ENCODE assay signal across 1 cellular context in the genomic region with DNA sequence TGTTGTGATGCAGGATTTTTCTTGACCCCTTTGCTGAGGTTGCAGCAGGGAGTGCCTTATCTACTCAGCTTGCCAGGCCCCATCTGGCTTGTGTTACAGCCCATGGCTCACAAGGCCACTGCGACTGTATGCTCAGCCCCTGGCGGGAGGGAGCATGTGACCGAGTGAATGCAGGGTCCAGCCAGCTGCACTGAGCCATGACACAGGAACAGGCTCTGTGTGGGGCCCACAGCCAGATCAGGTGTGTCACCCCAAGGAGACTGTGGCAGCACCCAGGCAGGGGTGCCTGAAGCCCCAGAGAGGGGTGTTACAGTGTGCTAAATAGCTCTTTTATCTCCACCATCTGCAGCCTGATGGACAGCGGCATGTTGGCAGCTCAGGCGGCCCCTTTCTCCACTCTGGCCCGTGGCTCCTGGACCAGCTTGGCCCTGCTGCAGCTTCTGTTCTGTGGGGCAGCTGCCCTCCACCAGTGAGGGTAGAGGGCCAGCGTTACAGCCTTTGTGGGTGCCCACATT.
TF ChIP-seq lines count a peak whose summit lies in the region.

No MANE protein-coding gene starts in this region.

TF ChIP-seq in HepG2, 621 proteins besides CTCF, POLR2A, EP300 and RAD21 (continued from another document and continues in another):
- TF ChIP-seq, protein P1, sequence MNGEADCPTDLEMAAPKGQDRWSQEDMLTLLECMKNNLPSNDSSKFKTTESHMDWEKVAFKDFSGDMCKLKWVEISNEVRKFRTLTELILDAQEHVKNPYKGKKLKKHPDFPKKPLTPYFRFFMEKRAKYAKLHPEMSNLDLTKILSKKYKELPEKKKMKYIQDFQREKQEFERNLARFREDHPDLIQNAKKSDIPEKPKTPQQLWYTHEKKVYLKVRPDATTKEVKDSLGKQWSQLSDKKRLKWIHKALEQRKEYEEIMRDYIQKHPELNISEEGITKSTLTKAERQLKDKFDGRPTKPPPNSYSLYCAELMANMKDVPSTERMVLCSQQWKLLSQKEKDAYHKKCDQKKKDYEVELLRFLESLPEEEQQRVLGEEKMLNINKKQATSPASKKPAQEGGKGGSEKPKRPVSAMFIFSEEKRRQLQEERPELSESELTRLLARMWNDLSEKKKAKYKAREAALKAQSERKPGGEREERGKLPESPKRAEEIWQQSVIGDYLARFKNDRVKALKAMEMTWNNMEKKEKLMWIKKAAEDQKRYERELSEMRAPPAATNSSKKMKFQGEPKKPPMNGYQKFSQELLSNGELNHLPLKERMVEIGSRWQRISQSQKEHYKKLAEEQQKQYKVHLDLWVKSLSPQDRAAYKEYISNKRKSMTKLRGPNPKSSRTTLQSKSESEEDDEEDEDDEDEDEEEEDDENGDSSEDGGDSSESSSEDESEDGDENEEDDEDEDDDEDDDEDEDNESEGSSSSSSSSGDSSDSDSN (CRISPR knock-in tag; IDR thresholded peaks at IDR 0.05) = peak; percentile 50; the same call in 1 of the 2 replicates
- TF ChIP-seq SIX1 (CRISPR knock-in tag; IDR thresholded peaks at IDR 0.05; ENCODE audit: borderline replicate concordance) (peak; percentile 54; the same call in 1 of the 2 replicates), SATB2 (CRISPR knock-in tag; IDR thresholded peaks at IDR 0.05) (no peak), MXD4 (CRISPR knock-in tag; IDR thresholded peaks at IDR 0.05) (peak; percentile 31; the same call in 1 of the 2 replicates), NPAS2 (CRISPR knock-in tag; IDR thresholded peaks at IDR 0.05; ENCODE audit: borderline replicate concordance) (no peak), NR1H2 (CRISPR knock-in tag; IDR thresholded peaks at IDR 0.05; ENCODE audit: borderline replicate concordance, low read depth) (no peak), ZSCAN21 (CRISPR knock-in tag; IDR thresholded peaks at IDR 0.05; ENCODE audit: borderline replicate concordance) (peak; percentile 74; the same call in 1 of the 2 replicates), ZFX (CRISPR knock-in tag; IDR thresholded peaks at IDR 0.05; ENCODE audit: low read depth) (peak; percentile 83), HOXA5 (CRISPR knock-in tag; IDR thresholded peaks at IDR 0.05) (no peak), AGO1 (IDR thresholded peaks at IDR 0.05; ENCODE audit: low read depth, low read length, poor library complexity, severe bottlenecking) (no peak), MEIS2 (CRISPR knock-in tag; IDR thresholded peaks at IDR 0.05) (no peak), ZNF674 (CRISPR knock-in tag; IDR thresholded peaks at IDR 0.05; ENCODE audit: low read depth) (no peak), SOX13 (IDR thresholded peaks at IDR 0.05) (no peak), SOX13 (CRISPR knock-in tag; conservative IDR thresholded peaks at IDR 0.05 in 1 of 2, IDR thresholded peaks at IDR 0.05 in 1 of 2) (no peak), IRX3 (CRISPR knock-in tag; IDR thresholded peaks at IDR 0.05; ENCODE audit: borderline replicate concordance, low read depth) (no peak), TSC22D2 (CRISPR knock-in tag; IDR thresholded peaks at IDR 0.05; ENCODE audit: borderline replicate concordance) (no peak), ZNF33B (CRISPR knock-in tag; IDR thresholded peaks at IDR 0.05) (no peak), YEATS4 (CRISPR knock-in tag; IDR thresholded peaks at IDR 0.05; ENCODE audit: borderline replicate concordance) (0 out of 2 replicates have a peak, but pooled peaks have one; percentile 39), ZC3H13 (CRISPR knock-in tag; IDR thresholded peaks at IDR 0.05) (no peak), JARID2 (CRISPR knock-in tag; IDR thresholded peaks at IDR 0.05; ENCODE audit: insufficient replicate concordance) (no peak), SAP130 (CRISPR knock-in tag; IDR thresholded peaks at IDR 0.05; ENCODE audit: low read depth) (peak; percentile 74), KAT8 (CRISPR knock-in tag; IDR thresholded peaks at IDR 0.05) (0 out of 2 replicates have a peak, but pooled peaks have one; percentile 30), ZNF777 (CRISPR knock-in tag; IDR thresholded peaks at IDR 0.05) (no peak), ZNF850 (CRISPR knock-in tag; conservative IDR thresholded peaks at IDR 0.05) (no peak), EEA1 (CRISPR knock-in tag; IDR thresholded peaks at IDR 0.05; ENCODE audit: borderline replicate concordance) (no peak), YEATS2 (CRISPR knock-in tag; IDR thresholded peaks at IDR 0.05; ENCODE audit: borderline replicate concordance) (no peak), ZBTB7A (CRISPR knock-in tag; IDR thresholded peaks at IDR 0.05) (no peak)
- TF ChIP-seq, protein P2, sequence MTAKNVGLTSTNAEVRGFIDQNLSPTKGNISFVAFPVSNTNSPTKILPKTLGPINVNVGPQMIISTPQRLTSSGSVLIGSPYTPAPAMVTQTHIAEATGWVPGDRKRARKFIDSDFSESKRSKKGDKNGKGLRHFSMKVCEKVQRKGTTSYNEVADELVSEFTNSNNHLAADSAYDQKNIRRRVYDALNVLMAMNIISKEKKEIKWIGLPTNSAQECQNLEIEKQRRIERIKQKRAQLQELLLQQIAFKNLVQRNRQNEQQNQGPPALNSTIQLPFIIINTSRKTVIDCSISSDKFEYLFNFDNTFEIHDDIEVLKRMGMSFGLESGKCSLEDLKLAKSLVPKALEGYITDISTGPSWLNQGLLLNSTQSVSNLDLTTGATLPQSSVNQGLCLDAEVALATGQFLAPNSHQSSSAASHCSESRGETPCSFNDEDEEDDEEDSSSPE (CRISPR knock-in tag; IDR thresholded peaks at IDR 0.05) = peak; percentile 76; the same call in 1 of the 2 replicates
- TF ChIP-seq, protein P3, sequence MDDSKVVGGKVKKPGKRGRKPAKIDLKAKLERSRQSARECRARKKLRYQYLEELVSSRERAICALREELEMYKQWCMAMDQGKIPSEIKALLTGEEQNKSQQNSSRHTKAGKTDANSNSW (CRISPR knock-in tag; IDR thresholded peaks at IDR 0.05; ENCODE audit: borderline replicate concordance) = no peak
- TF ChIP-seq, protein P4, sequence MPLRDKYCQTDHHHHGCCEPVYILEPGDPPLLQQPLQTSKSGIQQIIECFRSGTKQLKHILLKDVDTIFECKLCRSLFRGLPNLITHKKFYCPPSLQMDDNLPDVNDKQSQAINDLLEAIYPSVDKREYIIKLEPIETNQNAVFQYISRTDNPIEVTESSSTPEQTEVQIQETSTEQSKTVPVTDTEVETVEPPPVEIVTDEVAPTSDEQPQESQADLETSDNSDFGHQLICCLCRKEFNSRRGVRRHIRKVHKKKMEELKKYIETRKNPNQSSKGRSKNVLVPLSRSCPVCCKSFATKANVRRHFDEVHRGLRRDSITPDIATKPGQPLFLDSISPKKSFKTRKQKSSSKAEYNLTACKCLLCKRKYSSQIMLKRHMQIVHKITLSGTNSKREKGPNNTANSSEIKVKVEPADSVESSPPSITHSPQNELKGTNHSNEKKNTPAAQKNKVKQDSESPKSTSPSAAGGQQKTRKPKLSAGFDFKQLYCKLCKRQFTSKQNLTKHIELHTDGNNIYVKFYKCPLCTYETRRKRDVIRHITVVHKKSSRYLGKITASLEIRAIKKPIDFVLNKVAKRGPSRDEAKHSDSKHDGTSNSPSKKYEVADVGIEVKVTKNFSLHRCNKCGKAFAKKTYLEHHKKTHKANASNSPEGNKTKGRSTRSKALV (CRISPR knock-in tag; IDR thresholded peaks at IDR 0.05) = 0 out of 2 replicates have a peak, but pooled peaks have one; percentile 27
- TF ChIP-seq, protein P5, sequence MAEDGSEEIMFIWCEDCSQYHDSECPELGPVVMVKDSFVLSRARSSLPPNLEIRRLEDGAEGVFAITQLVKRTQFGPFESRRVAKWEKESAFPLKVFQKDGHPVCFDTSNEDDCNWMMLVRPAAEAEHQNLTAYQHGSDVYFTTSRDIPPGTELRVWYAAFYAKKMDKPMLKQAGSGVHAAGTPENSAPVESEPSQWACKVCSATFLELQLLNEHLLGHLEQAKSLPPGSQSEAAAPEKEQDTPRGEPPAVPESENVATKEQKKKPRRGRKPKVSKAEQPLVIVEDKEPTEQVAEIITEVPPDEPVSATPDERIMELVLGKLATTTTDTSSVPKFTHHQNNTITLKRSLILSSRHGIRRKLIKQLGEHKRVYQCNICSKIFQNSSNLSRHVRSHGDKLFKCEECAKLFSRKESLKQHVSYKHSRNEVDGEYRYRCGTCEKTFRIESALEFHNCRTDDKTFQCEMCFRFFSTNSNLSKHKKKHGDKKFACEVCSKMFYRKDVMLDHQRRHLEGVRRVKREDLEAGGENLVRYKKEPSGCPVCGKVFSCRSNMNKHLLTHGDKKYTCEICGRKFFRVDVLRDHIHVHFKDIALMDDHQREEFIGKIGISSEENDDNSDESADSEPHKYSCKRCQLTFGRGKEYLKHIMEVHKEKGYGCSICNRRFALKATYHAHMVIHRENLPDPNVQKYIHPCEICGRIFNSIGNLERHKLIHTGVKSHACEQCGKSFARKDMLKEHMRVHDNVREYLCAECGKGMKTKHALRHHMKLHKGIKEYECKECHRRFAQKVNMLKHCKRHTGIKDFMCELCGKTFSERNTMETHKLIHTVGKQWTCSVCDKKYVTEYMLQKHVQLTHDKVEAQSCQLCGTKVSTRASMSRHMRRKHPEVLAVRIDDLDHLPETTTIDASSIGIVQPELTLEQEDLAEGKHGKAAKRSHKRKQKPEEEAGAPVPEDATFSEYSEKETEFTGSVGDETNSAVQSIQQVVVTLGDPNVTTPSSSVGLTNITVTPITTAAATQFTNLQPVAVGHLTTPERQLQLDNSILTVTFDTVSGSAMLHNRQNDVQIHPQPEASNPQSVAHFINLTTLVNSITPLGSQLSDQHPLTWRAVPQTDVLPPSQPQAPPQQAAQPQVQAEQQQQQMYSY (CRISPR knock-in tag; IDR thresholded peaks at IDR 0.05) = no peak
- TF ChIP-seq, protein P6, sequence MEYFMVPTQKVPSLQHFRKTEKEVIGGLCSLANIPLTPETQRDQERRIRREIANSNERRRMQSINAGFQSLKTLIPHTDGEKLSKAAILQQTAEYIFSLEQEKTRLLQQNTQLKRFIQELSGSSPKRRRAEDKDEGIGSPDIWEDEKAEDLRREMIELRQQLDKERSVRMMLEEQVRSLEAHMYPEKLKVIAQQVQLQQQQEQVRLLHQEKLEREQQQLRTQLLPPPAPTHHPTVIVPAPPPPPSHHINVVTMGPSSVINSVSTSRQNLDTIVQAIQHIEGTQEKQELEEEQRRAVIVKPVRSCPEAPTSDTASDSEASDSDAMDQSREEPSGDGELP (IDR thresholded peaks at IDR 0.05; ENCODE audit: borderline replicate concordance, low read depth) = peak; percentile 81; the same call in 1 of the 2 replicates
- TF ChIP-seq, protein P7, sequence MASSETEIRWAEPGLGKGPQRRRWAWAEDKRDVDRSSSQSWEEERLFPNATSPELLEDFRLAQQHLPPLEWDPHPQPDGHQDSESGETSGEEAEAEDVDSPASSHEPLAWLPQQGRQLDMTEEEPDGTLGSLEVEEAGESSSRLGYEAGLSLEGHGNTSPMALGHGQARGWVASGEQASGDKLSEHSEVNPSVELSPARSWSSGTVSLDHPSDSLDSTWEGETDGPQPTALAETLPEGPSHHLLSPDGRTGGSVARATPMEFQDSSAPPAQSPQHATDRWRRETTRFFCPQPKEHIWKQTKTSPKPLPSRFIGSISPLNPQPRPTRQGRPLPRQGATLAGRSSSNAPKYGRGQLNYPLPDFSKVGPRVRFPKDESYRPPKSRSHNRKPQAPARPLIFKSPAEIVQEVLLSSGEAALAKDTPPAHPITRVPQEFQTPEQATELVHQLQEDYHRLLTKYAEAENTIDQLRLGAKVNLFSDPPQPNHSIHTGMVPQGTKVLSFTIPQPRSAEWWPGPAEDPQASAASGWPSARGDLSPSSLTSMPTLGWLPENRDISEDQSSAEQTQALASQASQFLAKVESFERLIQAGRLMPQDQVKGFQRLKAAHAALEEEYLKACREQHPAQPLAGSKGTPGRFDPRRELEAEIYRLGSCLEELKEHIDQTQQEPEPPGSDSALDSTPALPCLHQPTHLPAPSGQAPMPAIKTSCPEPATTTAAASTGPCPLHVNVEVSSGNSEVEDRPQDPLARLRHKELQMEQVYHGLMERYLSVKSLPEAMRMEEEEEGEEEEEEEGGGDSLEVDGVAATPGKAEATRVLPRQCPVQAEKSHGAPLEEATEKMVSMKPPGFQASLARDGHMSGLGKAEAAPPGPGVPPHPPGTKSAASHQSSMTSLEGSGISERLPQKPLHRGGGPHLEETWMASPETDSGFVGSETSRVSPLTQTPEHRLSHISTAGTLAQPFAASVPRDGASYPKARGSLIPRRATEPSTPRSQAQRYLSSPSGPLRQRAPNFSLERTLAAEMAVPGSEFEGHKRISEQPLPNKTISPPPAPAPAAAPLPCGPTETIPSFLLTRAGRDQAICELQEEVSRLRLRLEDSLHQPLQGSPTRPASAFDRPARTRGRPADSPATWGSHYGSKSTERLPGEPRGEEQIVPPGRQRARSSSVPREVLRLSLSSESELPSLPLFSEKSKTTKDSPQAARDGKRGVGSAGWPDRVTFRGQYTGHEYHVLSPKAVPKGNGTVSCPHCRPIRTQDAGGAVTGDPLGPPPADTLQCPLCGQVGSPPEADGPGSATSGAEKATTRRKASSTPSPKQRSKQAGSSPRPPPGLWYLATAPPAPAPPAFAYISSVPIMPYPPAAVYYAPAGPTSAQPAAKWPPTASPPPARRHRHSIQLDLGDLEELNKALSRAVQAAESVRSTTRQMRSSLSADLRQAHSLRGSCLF (CRISPR knock-in tag; IDR thresholded peaks at IDR 0.05; ENCODE audit: borderline replicate concordance) = no peak
- TF ChIP-seq, protein P8, sequence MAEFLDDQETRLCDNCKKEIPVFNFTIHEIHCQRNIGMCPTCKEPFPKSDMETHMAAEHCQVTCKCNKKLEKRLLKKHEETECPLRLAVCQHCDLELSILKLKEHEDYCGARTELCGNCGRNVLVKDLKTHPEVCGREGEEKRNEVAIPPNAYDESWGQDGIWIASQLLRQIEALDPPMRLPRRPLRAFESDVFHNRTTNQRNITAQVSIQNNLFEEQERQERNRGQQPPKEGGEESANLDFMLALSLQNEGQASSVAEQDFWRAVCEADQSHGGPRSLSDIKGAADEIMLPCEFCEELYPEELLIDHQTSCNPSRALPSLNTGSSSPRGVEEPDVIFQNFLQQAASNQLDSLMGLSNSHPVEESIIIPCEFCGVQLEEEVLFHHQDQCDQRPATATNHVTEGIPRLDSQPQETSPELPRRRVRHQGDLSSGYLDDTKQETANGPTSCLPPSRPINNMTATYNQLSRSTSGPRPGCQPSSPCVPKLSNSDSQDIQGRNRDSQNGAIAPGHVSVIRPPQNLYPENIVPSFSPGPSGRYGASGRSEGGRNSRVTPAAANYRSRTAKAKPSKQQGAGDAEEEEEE (CRISPR knock-in tag; IDR thresholded peaks at IDR 0.05; ENCODE audit: borderline replicate concordance) = no peak
- TF ChIP-seq, protein P9, sequence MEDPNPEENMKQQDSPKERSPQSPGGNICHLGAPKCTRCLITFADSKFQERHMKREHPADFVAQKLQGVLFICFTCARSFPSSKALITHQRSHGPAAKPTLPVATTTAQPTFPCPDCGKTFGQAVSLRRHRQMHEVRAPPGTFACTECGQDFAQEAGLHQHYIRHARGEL (CRISPR knock-in tag; IDR thresholded peaks at IDR 0.05) = no peak
- TF ChIP-seq, protein P10, sequence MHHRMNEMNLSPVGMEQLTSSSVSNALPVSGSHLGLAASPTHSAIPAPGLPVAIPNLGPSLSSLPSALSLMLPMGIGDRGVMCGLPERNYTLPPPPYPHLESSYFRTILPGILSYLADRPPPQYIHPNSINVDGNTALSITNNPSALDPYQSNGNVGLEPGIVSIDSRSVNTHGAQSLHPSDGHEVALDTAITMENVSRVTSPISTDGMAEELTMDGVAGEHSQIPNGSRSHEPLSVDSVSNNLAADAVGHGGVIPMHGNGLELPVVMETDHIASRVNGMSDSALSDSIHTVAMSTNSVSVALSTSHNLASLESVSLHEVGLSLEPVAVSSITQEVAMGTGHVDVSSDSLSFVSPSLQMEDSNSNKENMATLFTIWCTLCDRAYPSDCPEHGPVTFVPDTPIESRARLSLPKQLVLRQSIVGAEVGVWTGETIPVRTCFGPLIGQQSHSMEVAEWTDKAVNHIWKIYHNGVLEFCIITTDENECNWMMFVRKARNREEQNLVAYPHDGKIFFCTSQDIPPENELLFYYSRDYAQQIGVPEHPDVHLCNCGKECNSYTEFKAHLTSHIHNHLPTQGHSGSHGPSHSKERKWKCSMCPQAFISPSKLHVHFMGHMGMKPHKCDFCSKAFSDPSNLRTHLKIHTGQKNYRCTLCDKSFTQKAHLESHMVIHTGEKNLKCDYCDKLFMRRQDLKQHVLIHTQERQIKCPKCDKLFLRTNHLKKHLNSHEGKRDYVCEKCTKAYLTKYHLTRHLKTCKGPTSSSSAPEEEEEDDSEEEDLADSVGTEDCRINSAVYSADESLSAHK (CRISPR knock-in tag; IDR thresholded peaks at IDR 0.05; ENCODE audit: borderline replicate concordance) = no peak
